ENCODE assay signal across 11 cellular contexts in the genomic region with DNA sequence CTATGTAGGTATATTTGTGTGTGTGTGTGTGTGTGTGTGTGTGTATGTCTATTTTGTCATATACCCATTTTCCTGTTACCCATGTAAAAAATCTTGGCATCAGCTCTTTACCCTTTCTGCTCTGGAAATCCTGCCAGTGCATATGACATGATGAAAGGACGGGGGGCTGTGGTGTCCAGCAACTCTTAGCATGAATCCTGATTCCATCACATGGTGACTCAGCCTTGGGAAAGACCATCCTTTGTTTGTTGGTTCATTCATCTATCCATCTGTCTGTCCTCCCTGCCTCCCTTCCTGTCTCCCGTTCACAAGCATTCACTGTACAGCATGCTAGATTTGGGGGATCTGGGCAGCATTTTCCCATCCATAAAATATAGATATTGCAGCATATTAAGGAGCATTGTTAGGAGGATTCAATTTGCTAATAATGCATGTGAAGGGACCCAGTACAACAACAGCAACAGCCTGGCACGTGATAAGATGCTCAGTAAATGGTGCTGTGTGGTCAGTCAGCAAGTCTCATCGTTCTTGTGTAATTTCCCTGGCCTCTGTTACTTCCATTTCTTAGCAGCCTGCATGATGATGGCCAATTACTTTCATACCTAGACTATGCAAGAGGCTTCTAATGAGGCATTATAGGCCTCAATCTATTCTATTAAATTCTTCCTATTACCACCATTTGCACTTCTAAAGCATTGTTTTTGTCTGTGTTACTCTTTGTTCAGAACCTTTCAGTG.
DNase-seq lines count a peak whose midpoint lies in the region; ATAC-seq, FAIRE-seq and TF ChIP-seq lines count a peak whose summit lies in the region.
"Had no signal": no experiment of that assay in that cellular context is flagged by ENCODE, and none has a peak within 500 bp of the region (broad histone marks: within the 10 kb centered on the region; RNA-seq: fewer than 3 reads in every experiment).

No MANE protein-coding gene starts in this region.

- TF ChIP-seq RAD21 in H1 (IDR thresholded peaks at IDR 0.05 in 1 of 2, conservative IDR thresholded peaks at IDR 0.05 in 1 of 2; ENCODE audit: low read depth in 2 of 2, low read length in 2 of 2): no peak

- H3K4me2 ChIP-seq in H1 (ENCODE audit: insufficient read depth in 1 of 2, low read depth in 2 of 2, low read length in 2 of 2): no peak overlapping the region

- no peak overlapping the region for H3K4me3 ChIP-seq in H1 (ENCODE audit: extremely low read depth in 1 of 4, insufficient read depth in 2 of 4, low read depth in 3 of 4, low read length in 4 of 4)

- no peaks in the 10 kb centered on the region for H3K9me3 ChIP-seq in H1 (ENCODE audit: insufficient read depth in 2 of 2, low read depth in 1 of 2, low read length in 1 of 2)

- H3K14ac ChIP-seq in H1 (ENCODE audit: insufficient read length): no peak overlapping the region

- no peaks in the 10 kb centered on the region for H3K79me2 ChIP-seq in H1 (ENCODE audit: control insufficient read depth in 1 of 2, insufficient read depth in 2 of 2, low read length in 2 of 2)

- H2BK15ac ChIP-seq in H1 (ENCODE audit: low read length): no peak overlapping the region

- POLR2A ChIA-PET in activated CD4-positive, alpha-beta T cell treated with anti-CD3 and anti-CD28 coated beads, Interleukin-2, amount 10 ng/mL, durations not matched to agents 7 days and 5 days (lab: Charles Lee): no interaction called here
- POLR2A ChIA-PET in H1 (lab: Charles Lee; ENCODE audit: partially characterized antibody): no interaction called here

- H3K27me3 Mint-ChIP-seq in activated CD4-positive, alpha-beta T cell treated with anti-CD3 and anti-CD28 coated beads, Interleukin-2, amount 10 ng/mL, durations not matched to agents 7 days and 5 days: no peaks in the 10 kb centered on the region

- H2BK120ac ChIP-seq in H1 (replicated peaks; ENCODE audit: low read depth, low read length): no peak overlapping the region

- no peak overlapping the region for H3K4ac ChIP-seq in H1 (replicated peaks; ENCODE audit: insufficient read length, low read depth, low read length)

- no peaks in the 10 kb centered on the region for H3K36me3 ChIP-seq in H1 (ENCODE audit: control insufficient read depth in 2 of 4, insufficient read depth in 4 of 4, low read length in 3 of 4)

- H2BK12ac ChIP-seq in H1 (ENCODE audit: low read depth, low read length): no peak overlapping the region

- ATAC-seq in stimulated activated naive CD8-positive, alpha-beta T cell treated with anti-CD3 and anti-CD28 coated beads, Interleukin-15, Interleukin-2, amounts not matched to agents 100 U/mL and 50 U/mL, for 24 hours: peak; percentile 2
- ATAC-seq in HG03175 (IDR thresholded peaks at IDR 0.05; ENCODE audit: unreplicated experiment) (no peak), HG03432 (IDR thresholded peaks at IDR 0.05; ENCODE audit: unreplicated experiment) (no peak), HG03108 (IDR thresholded peaks at IDR 0.05; ENCODE audit: unreplicated experiment) (no peak)

- H3K27ac Mint-ChIP-seq in activated CD4-positive, alpha-beta T cell treated with anti-CD3 and anti-CD28 coated beads, Interleukin-2, amount 10 ng/mL, durations not matched to agents 7 days and 5 days: peak overlapping the region; percentile 22

- 62% methylated on average over 4 of the region's 4 CpGs; no CpG with 5 or more reads in 1 of the 2 experiments for WGBS in H1 (ENCODE audit: extremely low coverage in 1 of 2, insufficient coverage in 1 of 2, insufficient read length in 1 of 2, insufficient replicate concordance in 2 of 2, low coverage in 1 of 2, low lambda C conversion rate in 2 of 2, missing lambda C conversion rate in 1 of 2), 2 experiments

- no peak overlapping the region; the same call in 1 of the 2 replicates for H2AK5ac ChIP-seq in H1 (ENCODE audit: low read depth, low read length)

- H2BK20ac ChIP-seq in H1 (ENCODE audit: low read length): 0 out of 2 replicates have a peak overlapping the region, but pooled peaks have one; percentile 38

- H4K8ac ChIP-seq in H1 (ENCODE audit: extremely low read depth, insufficient read depth, low read length): no peak overlapping the region

- DNase-seq in activated CD4-positive, alpha-beta T cell treated with anti-CD3 and anti-CD28 coated beads, Interleukin-2, amount 10 ng/mL, durations not matched to agents 7 days and 5 days: no peak
- no peak for DNase-seq in activated CD4-positive, alpha-beta T cell treated with anti-CD3 and anti-CD28 coated beads for 48 hours
- peak; percentile 83 for DNase-seq in RPMI7951 (ENCODE audit: low read depth)
- DNase-seq in H1 (ENCODE audit: low read depth in 1 of 2, low spot score in 2 of 2): no peak
- no peak for DNase-seq in stimulated activated naive CD8-positive, alpha-beta T cell treated with anti-CD3 and anti-CD28 coated beads, Interleukin-15, Interleukin-2, amounts not matched to agents 100 U/mL and 50 U/mL, for 24 hours
- DNase-seq: activated gamma-delta T cell, NCI-H1105 had no signal

- no peak for FAIRE-seq in H1 (lab: Jason Lieb, UNC)

- no peak overlapping the region for H3K23ac ChIP-seq in H1 (ENCODE audit: insufficient read length)

- H3K4me1 ChIP-seq in H1 (replicated peaks in 1 of 4; ENCODE audit: control insufficient read depth in 3 of 4, insufficient read depth in 4 of 4, low read length in 3 of 4): peaks cover 2 to 17% (median 15%) of the 10 kb centered on the region in 4 experiments; a peak in 4 of 7 replicates

- H3K27ac ChIP-seq in H1 (ENCODE audit: low read depth, low read length): no peak overlapping the region

- TF ChIP-seq CTCF in H1 (IDR thresholded peaks at IDR 0.05; ENCODE audit: control extremely low read depth in 1 of 3, insufficient read depth in 1 of 3, low read depth in 1 of 3, low read length in 3 of 3): no peak

- no peak overlapping the region for H3K9ac ChIP-seq in H1 (replicated peaks in 1 of 4; ENCODE audit: extremely low read depth in 1 of 4, low read depth in 3 of 4, low read length in 3 of 4)

- no peaks in the 10 kb centered on the region for H3K27me3 ChIP-seq in H1 (replicated peaks in 1 of 4; ENCODE audit: control insufficient read depth in 3 of 4, extremely low read depth in 1 of 4, insufficient read depth in 3 of 4, low read length in 3 of 4)

- no peaks in the 10 kb centered on the region for H3K23me2 ChIP-seq in H1 (ENCODE audit: low read depth, low read length)

- H3K9me3 Mint-ChIP-seq in activated CD4-positive, alpha-beta T cell treated with anti-CD3 and anti-CD28 coated beads, Interleukin-2, amount 10 ng/mL, durations not matched to agents 7 days and 5 days: no peaks in the 10 kb centered on the region
- H3K9me3 Mint-ChIP-seq: neural crest cell had no signal

- H3K4me3 Mint-ChIP-seq in activated CD4-positive, alpha-beta T cell treated with anti-CD3 and anti-CD28 coated beads, Interleukin-2, amount 10 ng/mL, durations not matched to agents 7 days and 5 days: no peak overlapping the region
- H3K4me3 Mint-ChIP-seq: neural crest cell had no signal

- no peak for TF ChIP-seq EP300 in H1 (IDR thresholded peaks at IDR 0.05; ENCODE audit: borderline replicate concordance in 1 of 2, low read depth in 2 of 2, low read length in 2 of 2)

- TF ChIP-seq POLR2A in H1 (IDR thresholded peaks at IDR 0.05; ENCODE audit: control extremely low read depth in 1 of 2, low read depth in 2 of 2, low read length in 2 of 2): no peak

- peaks cover 33% of the 10 kb centered on the region for H3K4me1 Mint-ChIP-seq in activated CD4-positive, alpha-beta T cell treated with anti-CD3 and anti-CD28 coated beads, Interleukin-2, amount 10 ng/mL, durations not matched to agents 7 days and 5 days

- no peak overlapping the region for H3K56ac ChIP-seq in H1 (replicated peaks; ENCODE audit: insufficient read length, low read depth, low read length)

- no peak overlapping the region for H4K5ac ChIP-seq in H1 (ENCODE audit: insufficient read length, low read depth, low read length)

- H3K79me1 ChIP-seq in H1 (ENCODE audit: low read depth, low read length): no peaks in the 10 kb centered on the region

- no peak overlapping the region for H3K18ac ChIP-seq in H1 (ENCODE audit: extremely low read depth, low read length)

- peaks cover 26% of the 10 kb centered on the region for H3K36me3 Mint-ChIP-seq in activated CD4-positive, alpha-beta T cell treated with anti-CD3 and anti-CD28 coated beads, Interleukin-2, amount 10 ng/mL, durations not matched to agents 7 days and 5 days (ENCODE audit: low read depth)

- H4K20me1 ChIP-seq in H1 (replicated peaks in 1 of 2; ENCODE audit: control insufficient read depth in 1 of 2, insufficient read depth in 2 of 2, low read length in 2 of 2): no peaks in the 10 kb centered on the region

- H2AFZ ChIP-seq in H1 (ENCODE audit: low read length): no peak overlapping the region

- CTCF ChIA-PET in activated CD4-positive, alpha-beta T cell treated with anti-CD3 and anti-CD28 coated beads, Interleukin-2, amount 10 ng/mL, durations not matched to agents 7 days and 5 days (lab: Charles Lee): interaction anchor here (1.6 kb wide), 1 partner anchor 155 kb away, joined by 4 read pairs; no protein-coding TSS in a partner anchor
- CTCF ChIA-PET in H1 (lab: Charles Lee; ENCODE audit: partially characterized antibody): interaction anchor here (0.8 to 2.7 kb wide), 3 partner anchors 9 to 19 kb away, joined by 3 to 13 read pairs (median 3); no protein-coding TSS in a partner anchor

- H2BK5ac ChIP-seq in H1 (ENCODE audit: low read depth, low read length): 0 out of 2 replicates have a peak overlapping the region, but pooled peaks have one; percentile 17

- no peak overlapping the region for H4K91ac ChIP-seq in H1 (replicated peaks; ENCODE audit: insufficient read length, low read length)

TF ChIP-seq in H1, 55 proteins besides CTCF, POLR2A, EP300 and RAD21:
- TF ChIP-seq RFX5 (IDR thresholded peaks at IDR 0.05; ENCODE audit: borderline replicate concordance, low read depth, low read length) (no peak), SIX5 (IDR thresholded peaks at IDR 0.05; ENCODE audit: low read depth, low read length) (no peak), HDAC6 (IDR thresholded peaks at IDR 0.05; ENCODE audit: low read depth, low read length) (no peak), BACH1 (IDR thresholded peaks at IDR 0.05; ENCODE audit: low read length) (no peak)
- TF ChIP-seq, protein P1, sequence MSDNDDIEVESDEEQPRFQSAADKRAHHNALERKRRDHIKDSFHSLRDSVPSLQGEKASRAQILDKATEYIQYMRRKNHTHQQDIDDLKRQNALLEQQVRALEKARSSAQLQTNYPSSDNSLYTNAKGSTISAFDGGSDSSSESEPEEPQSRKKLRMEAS (IDR thresholded peaks at IDR 0.05): no peak
